In genomic region chr10:83459124-83459523, GRCh38 we compare ENCODE assay signal across 29 cellular contexts.
"Had no signal": no experiment of that assay in that cellular context is flagged by ENCODE, and none has a peak within 500 bp of the region (broad histone marks: within the 10 kb centered on the region; RNA-seq: fewer than 3 reads in every experiment).

No MANE protein-coding gene starts in this region.

- H3K4me1 ChIP-seq: lower lobe of right lung, pancreas, prostate gland, stomach, thyroid gland, transverse colon, upper lobe of left lung, vagina had no signal

- H3K4me3 ChIP-seq: lower lobe of right lung, pancreas, prostate gland, skin epidermis, stomach, thyroid gland, transverse colon, upper lobe of left lung, vagina had no signal

- H3K4me1 Mint-ChIP-seq: naive thymus-derived CD8-positive, alpha-beta T cell; nephron; neural crest cell; stimulated activated naive B cell treated with anti-CD40 and anti-IgM and Interleukin-4, amounts not matched to agents 10 μg/mL and 1 μg/mL and 100 μg/mL, for 72 hours had no signal

- H3K36me3 ChIP-seq: lower lobe of right lung, pancreas, prostate gland, stomach, thyroid gland, transverse colon, upper lobe of left lung, vagina had no signal

- H3K27me3 ChIP-seq: pancreas, stomach, testis, thyroid gland, transverse colon, upper lobe of left lung, vagina had no signal

- H3K4me3 Mint-ChIP-seq: naive thymus-derived CD8-positive, alpha-beta T cell; nephron; neural crest cell; stimulated activated naive B cell treated with anti-CD40 and anti-IgM and Interleukin-4, amounts not matched to agents 10 μg/mL and 1 μg/mL and 100 μg/mL, for 72 hours had no signal

- FAIRE-seq: pancreas had no signal

- H3K27ac Mint-ChIP-seq: naive thymus-derived CD8-positive, alpha-beta T cell; nephron; stimulated activated naive B cell treated with anti-CD40 and anti-IgM and Interleukin-4, amounts not matched to agents 10 μg/mL and 1 μg/mL and 100 μg/mL, for 72 hours had no signal

- H3K27me3 Mint-ChIP-seq: naive thymus-derived CD8-positive, alpha-beta T cell; stimulated activated naive B cell treated with anti-CD40 and anti-IgM and Interleukin-4, amounts not matched to agents 10 μg/mL and 1 μg/mL and 100 μg/mL, for 72 hours had no signal

- H3K9me3 ChIP-seq: lower lobe of right lung, pancreas, prostate gland, stomach, testis, thyroid gland, transverse colon, upper lobe of left lung, vagina had no signal

- ATAC-seq: left cardiac atrium; left lobe of liver; lower lobe of right lung; naive thymus-derived CD8-positive, alpha-beta T cell; pancreas; right cardiac atrium; sciatic nerve; stimulated activated naive B cell treated with anti-CD40 and anti-IgM and Interleukin-4, amounts not matched to agents 10 μg/mL and 1 μg/mL and 100 μg/mL, for 72 hours; stimulated activated naive CD8-positive, alpha-beta T cell treated with anti-CD3 and anti-CD28 coated beads, Interleukin-15, Interleukin-2, amounts not matched to agents 100 U/mL and 50 U/mL, for 24 hours had no signal

- H3K27ac ChIP-seq: lower lobe of right lung, pancreas, prostate gland, skin epidermis, stomach, testis, thyroid gland, transverse colon, upper lobe of left lung, vagina had no signal

- H3K36me3 Mint-ChIP-seq: naive thymus-derived CD8-positive, alpha-beta T cell; stimulated activated naive B cell treated with anti-CD40 and anti-IgM and Interleukin-4, amounts not matched to agents 10 μg/mL and 1 μg/mL and 100 μg/mL, for 72 hours had no signal

- DNase-seq: islet precursor cell; kidney glomerular epithelial cell; left cardiac atrium; lower lobe of right lung; mammary epithelial cell; mesenchymal stem cell; naive thymus-derived CD8-positive, alpha-beta T cell; nucleus accumbens; pancreas; retina; stimulated activated CD4-positive, alpha-beta T cell treated with anti-CD3 and anti-CD28 coated beads, Interleukin-12 subunit alpha, Interleukin-12 subunit beta, amount 100 ng/mL, for 4 hours; stimulated activated CD4-positive, alpha-beta T cell treated with anti-CD3 and anti-CD28 coated beads, Interleukin-15, amount 100 ng/mL, for 24 hours; stimulated activated CD4-positive, alpha-beta T cell treated with anti-CD3 and anti-CD28 coated beads, Interleukin-2, amount 100 ng/mL, for 24 hours; stimulated activated CD4-positive, alpha-beta T cell treated with anti-CD3 and anti-CD28 coated beads, Interleukin-4, amount 100 ng/mL, for 1 hour; stimulated activated naive B cell treated with anti-CD40 and anti-IgM and Interleukin-4, amounts not matched to agents 10 μg/mL and 1 μg/mL and 100 μg/mL, for 72 hours; stimulated activated naive CD8-positive, alpha-beta T cell treated with anti-CD3 and anti-CD28 coated beads, Interleukin-15, Interleukin-2, amounts not matched to agents 100 U/mL and 50 U/mL, for 24 hours; stomach; testis; thyroid gland; transverse colon had no signal
